ENCODE assay signal across 2 cellular contexts in genomic region chr10:37490266-37490665, GRCh38.
TF ChIP-seq lines count a peak whose summit lies in the region.

No MANE protein-coding gene starts in this region.

TF ChIP-seq in GM12878, 131 proteins besides CTCF, POLR2A, EP300 and RAD21:
- TF ChIP-seq HSF1 (IDR thresholded peaks at IDR 0.05; ENCODE audit: low read depth, low read length) (no peak), ZBED1 (IDR thresholded peaks at IDR 0.05; ENCODE audit: borderline replicate concordance) (no peak), MTA2 (IDR thresholded peaks at IDR 0.05; ENCODE audit: low read depth) (peak; percentile 13; the same call in 1 of the 2 replicates), ZNF687 (IDR thresholded peaks at IDR 0.05) (no peak), EZH2 (IDR thresholded peaks at IDR 0.05; ENCODE audit: borderline replicate concordance, control insufficient read depth, low read depth, low read length) (no peak), MTA3 (IDR thresholded peaks at IDR 0.05; ENCODE audit: borderline replicate concordance, low read length) (no peak), YBX1 (IDR thresholded peaks at IDR 0.05) (no peak)

TF ChIP-seq in WTC11, 78 proteins besides CTCF, POLR2A, EP300 and RAD21 (continued from another document):
- TF ChIP-seq GABPB1 (CRISPR knock-in tag; IDR thresholded peaks at IDR 0.05) (no peak), NR3C1 (CRISPR knock-in tag; conservative IDR thresholded peaks at IDR 0.05; ENCODE audit: low read depth) (no peak), ZSCAN18 (CRISPR knock-in tag; IDR thresholded peaks at IDR 0.05) (no peak), NR2C2 (CRISPR knock-in tag; IDR thresholded peaks at IDR 0.05) (no peak), AFF4 (CRISPR knock-in tag; IDR thresholded peaks at IDR 0.05; ENCODE audit: borderline replicate concordance) (no peak), IRF2 (CRISPR knock-in tag; IDR thresholded peaks at IDR 0.05; ENCODE audit: borderline replicate concordance, low read depth) (no peak)
- TF ChIP-seq, protein P1, sequence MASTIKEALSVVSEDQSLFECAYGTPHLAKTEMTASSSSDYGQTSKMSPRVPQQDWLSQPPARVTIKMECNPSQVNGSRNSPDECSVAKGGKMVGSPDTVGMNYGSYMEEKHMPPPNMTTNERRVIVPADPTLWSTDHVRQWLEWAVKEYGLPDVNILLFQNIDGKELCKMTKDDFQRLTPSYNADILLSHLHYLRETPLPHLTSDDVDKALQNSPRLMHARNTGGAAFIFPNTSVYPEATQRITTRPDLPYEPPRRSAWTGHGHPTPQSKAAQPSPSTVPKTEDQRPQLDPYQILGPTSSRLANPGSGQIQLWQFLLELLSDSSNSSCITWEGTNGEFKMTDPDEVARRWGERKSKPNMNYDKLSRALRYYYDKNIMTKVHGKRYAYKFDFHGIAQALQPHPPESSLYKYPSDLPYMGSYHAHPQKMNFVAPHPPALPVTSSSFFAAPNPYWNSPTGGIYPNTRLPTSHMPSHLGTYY (CRISPR knock-in tag; IDR thresholded peaks at IDR 0.05): no peak
- TF ChIP-seq, protein P2, sequence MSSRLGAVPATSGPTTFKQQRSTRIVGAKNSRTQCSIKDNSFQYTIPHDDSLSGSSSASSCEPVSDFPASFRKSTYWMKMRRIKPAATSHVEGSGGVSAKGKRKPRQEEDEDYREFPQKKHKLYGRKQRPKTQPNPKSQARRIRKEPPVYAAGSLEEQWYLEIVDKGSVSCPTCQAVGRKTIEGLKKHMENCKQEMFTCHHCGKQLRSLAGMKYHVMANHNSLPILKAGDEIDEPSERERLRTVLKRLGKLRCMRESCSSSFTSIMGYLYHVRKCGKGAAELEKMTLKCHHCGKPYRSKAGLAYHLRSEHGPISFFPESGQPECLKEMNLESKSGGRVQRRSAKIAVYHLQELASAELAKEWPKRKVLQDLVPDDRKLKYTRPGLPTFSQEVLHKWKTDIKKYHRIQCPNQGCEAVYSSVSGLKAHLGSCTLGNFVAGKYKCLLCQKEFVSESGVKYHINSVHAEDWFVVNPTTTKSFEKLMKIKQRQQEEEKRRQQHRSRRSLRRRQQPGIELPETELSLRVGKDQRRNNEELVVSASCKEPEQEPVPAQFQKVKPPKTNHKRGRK (CRISPR knock-in tag; IDR thresholded peaks at IDR 0.05; ENCODE audit: borderline replicate concordance): no peak
